Comparison of ENCODE assay signal across 1 cellular context in genomic region chr22:41840216-41840615, GRCh38.
TF ChIP-seq lines count a peak whose summit lies in the region.

No MANE protein-coding gene starts in this region.

TF ChIP-seq in A549, 52 proteins besides CTCF, POLR2A, EP300 and RAD21:
- TF ChIP-seq EHMT2 (IDR thresholded peaks at IDR 0.05; ENCODE audit: low read depth), result no peak
- TF ChIP-seq TP53 (CRISPR knock-in tag; IDR thresholded peaks at IDR 0.05), result no peak
- TF ChIP-seq HDAC2 (IDR thresholded peaks at IDR 0.05), result no peak
- TF ChIP-seq MAFK (IDR thresholded peaks at IDR 0.05; ENCODE audit: partially characterized antibody), result no peak
- TF ChIP-seq GATA3 (IDR thresholded peaks at IDR 0.05; ENCODE audit: borderline replicate concordance), result no peak
- no peak for TF ChIP-seq CBX8 (IDR thresholded peaks at IDR 0.05)
- TF ChIP-seq MAZ (IDR thresholded peaks at IDR 0.05; ENCODE audit: borderline replicate concordance, low read depth, low read length), result no peak
- TF ChIP-seq ZSCAN20 (CRISPR knock-in tag; IDR thresholded peaks at IDR 0.05), result no peak
- TF ChIP-seq ZFP36 (IDR thresholded peaks at IDR 0.05; ENCODE audit: borderline replicate concordance, partially characterized antibody), result no peak
- TF ChIP-seq POLR2AphosphoS2 (conservative IDR thresholded peaks at IDR 0.05; ENCODE audit: low read length), result no peak
- TF ChIP-seq JUN (IDR thresholded peaks at IDR 0.05), result no peak
